In the genomic region with DNA sequence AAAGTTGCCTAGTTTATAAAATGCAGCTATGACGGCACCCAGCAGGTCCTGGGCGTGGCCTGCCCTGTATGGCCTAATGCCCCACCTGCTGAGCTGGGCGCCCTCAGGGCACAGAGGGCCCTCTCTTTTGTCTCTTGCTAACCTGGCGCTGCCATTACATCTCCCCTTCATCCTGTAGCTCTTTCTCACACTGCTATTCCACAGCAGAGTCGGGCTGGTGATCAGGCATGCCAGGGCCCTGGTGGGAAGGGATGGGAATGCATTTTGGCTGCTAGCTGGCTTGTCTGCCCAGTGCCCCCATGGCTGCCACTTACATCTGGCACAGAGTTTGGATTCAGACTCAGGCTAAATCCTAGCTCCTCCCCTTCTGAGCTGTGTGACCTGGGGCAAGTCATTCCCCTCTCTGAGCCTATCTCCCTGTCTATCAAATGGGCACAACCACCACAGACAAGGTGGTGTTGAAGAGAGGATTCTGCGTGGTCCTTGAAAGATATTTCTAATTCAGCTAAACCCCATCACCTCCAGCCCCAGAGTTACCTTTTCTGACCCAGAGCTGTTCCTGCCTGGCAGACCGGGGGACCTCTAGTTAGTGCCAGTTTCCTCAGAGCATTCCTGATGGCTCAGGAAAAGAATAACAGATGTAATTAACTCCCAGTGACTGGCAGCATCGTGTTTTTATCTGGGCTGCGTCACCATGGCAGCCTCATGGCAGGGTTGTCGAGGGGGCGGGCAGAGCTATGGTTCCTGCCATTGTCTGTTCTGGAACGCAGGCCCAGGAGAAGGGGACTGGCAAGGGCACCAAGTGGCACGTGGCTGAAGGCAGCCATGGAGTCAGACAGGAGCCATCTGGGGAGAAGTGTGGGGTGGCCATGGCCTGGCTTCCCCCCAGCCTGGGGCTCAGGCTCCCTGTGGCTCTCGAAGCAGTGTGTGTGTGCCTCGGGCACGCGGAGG, we compare ENCODE assay signal across 10 cellular contexts. TPM values are rescaled to one million over a fixed set of nuclear protein-coding genes. Genes with fewer than 3 reads are reported as not detected.
DNase-seq lines count a peak whose midpoint lies in the region; ATAC-seq and TF ChIP-seq lines count a peak whose summit lies in the region.
"Had no signal": no experiment of that assay in that cellular context is flagged by ENCODE, and none has a peak within 500 bp of the region (broad histone marks: within the 10 kb centered on the region; RNA-seq: fewer than 3 reads in every experiment).

No MANE protein-coding gene starts in this region.

- H4K20me1 ChIP-seq in OCI-LY1 (ENCODE audit: insufficient read depth, low read length) = no peaks in the 10 kb centered on the region

- DNase-seq in activated CD4-positive, alpha-beta memory T cell treated with anti-CD3 and anti-CD28 coated beads, Interleukin-2, amount 10 ng/mL, durations not matched to agents 7 days and 5 days = no peak
- DNase-seq in activated CD4-positive, alpha-beta memory T cell treated with anti-CD3 and anti-CD28 coated beads for 36 hours = no peak
- peak; percentile 66 for DNase-seq in endodermal cell
- DNase-seq in retinal pigment epithelial cell (ENCODE audit: low read depth) = no peak
- DNase-seq in sigmoid colon = no peak
- no peak for DNase-seq in OCI-M2 (lab: John Stamatoyannopoulos, UW; ENCODE audit: unreplicated experiment)
- DNase-seq: activated gamma-delta T cell treated with Interleukin-2 at 50 U/mL for 16 hours had no signal

- H3K9me3 ChIP-seq in OCI-LY1 (ENCODE audit: low read length) (no peaks in the 10 kb centered on the region), endodermal cell (ENCODE audit: control insufficient read depth, low read length) (no peaks in the 10 kb centered on the region), sigmoid colon (no peaks in the 10 kb centered on the region)

- H3K9ac ChIP-seq in OCI-LY1 (ENCODE audit: low read length) = no peak overlapping the region
- H3K9ac ChIP-seq in endodermal cell (ENCODE audit: extremely low read depth, low read length, poor library complexity, severe bottlenecking) = no peak overlapping the region

- no peak overlapping the region for H2AFZ ChIP-seq in OCI-LY1 (ENCODE audit: low read length)

- no peak overlapping the region for H3K27ac Mint-ChIP-seq in activated CD4-positive, alpha-beta memory T cell treated with anti-CD3 and anti-CD28 coated beads, Interleukin-2, amount 10 ng/mL, durations not matched to agents 7 days and 5 days
- H3K27ac Mint-ChIP-seq in activated CD4-positive, alpha-beta memory T cell treated with anti-CD3 and anti-CD28 coated beads for 36 hours = no peak overlapping the region
- no peak overlapping the region for H3K27ac Mint-ChIP-seq in endodermal cell

- peak overlapping the region; percentile 2 for H3K4me3 Mint-ChIP-seq in activated CD4-positive, alpha-beta memory T cell treated with anti-CD3 and anti-CD28 coated beads, Interleukin-2, amount 10 ng/mL, durations not matched to agents 7 days and 5 days
- H3K4me3 Mint-ChIP-seq in activated CD4-positive, alpha-beta memory T cell treated with anti-CD3 and anti-CD28 coated beads for 36 hours = no peak overlapping the region
- H3K4me3 Mint-ChIP-seq in endodermal cell = peak overlapping the region; percentile 55

- H3K4me3 ChIP-seq in OCI-LY1 (ENCODE audit: low read depth, low read length, poor library complexity, severe bottlenecking) = no peak overlapping the region
- no peak overlapping the region for H3K4me3 ChIP-seq in endodermal cell (ENCODE audit: low read length)
- no peak overlapping the region for H3K4me3 ChIP-seq in retinal pigment epithelial cell (ENCODE audit: low read length)
- no peak overlapping the region for H3K4me3 ChIP-seq in sigmoid colon

- WGBS in endodermal cell (ENCODE audit: insufficient coverage in 1 of 2, insufficient read length in 1 of 2), 2 experiments = 91% methylated on average over 7 to 17 of the region's 17 CpGs
- 79 to 87% methylated on average over 17 of the region's 17 CpGs for WGBS in sigmoid colon, 2 donors

- H3K9me3 Mint-ChIP-seq in activated CD4-positive, alpha-beta memory T cell treated with anti-CD3 and anti-CD28 coated beads, Interleukin-2, amount 10 ng/mL, durations not matched to agents 7 days and 5 days = no peaks in the 10 kb centered on the region
- H3K9me3 Mint-ChIP-seq in activated CD4-positive, alpha-beta memory T cell treated with anti-CD3 and anti-CD28 coated beads for 36 hours = no peaks in the 10 kb centered on the region
- H3K9me3 Mint-ChIP-seq in endodermal cell = no peaks in the 10 kb centered on the region

- peak overlapping the region; percentile 83; the same call in 1 of the 2 replicates for H3K4me2 ChIP-seq in OCI-LY1 (ENCODE audit: low read length)

- H3K27me3 ChIP-seq in OCI-LY1 (ENCODE audit: insufficient read depth, low read length) = no peaks in the 10 kb centered on the region
- H3K27me3 ChIP-seq in endodermal cell (ENCODE audit: control insufficient read depth, insufficient read depth, low read length, poor library complexity, severe bottlenecking) = peaks cover 12% of the 10 kb centered on the region
- peaks cover 0 to 51% (median 38%) of the 10 kb centered on the region in 3 donors for H3K27me3 ChIP-seq in sigmoid colon

- H3K27me3 Mint-ChIP-seq in activated CD4-positive, alpha-beta memory T cell treated with anti-CD3 and anti-CD28 coated beads, Interleukin-2, amount 10 ng/mL, durations not matched to agents 7 days and 5 days = peaks cover 24% of the 10 kb centered on the region
- no peaks in the 10 kb centered on the region for H3K27me3 Mint-ChIP-seq in activated CD4-positive, alpha-beta memory T cell treated with anti-CD3 and anti-CD28 coated beads for 36 hours
- peaks cover 52% of the 10 kb centered on the region for H3K27me3 Mint-ChIP-seq in endodermal cell (ENCODE audit: insufficient read depth)

- peaks cover 36% of the 10 kb centered on the region for H3K4me1 Mint-ChIP-seq in activated CD4-positive, alpha-beta memory T cell treated with anti-CD3 and anti-CD28 coated beads, Interleukin-2, amount 10 ng/mL, durations not matched to agents 7 days and 5 days
- H3K4me1 Mint-ChIP-seq in activated CD4-positive, alpha-beta memory T cell treated with anti-CD3 and anti-CD28 coated beads for 36 hours (ENCODE audit: low read depth) = peaks cover 20% of the 10 kb centered on the region
- H3K4me1 Mint-ChIP-seq in endodermal cell = peaks cover 8% of the 10 kb centered on the region

- intact Hi-C loops in activated CD4-positive, alpha-beta memory T cell treated with anti-CD3 and anti-CD28 coated beads for 36 hours (cut with micrococcal nuclease) = no loop called here
- intact Hi-C loops in sigmoid colon (cut with DNase I) = loop anchor here (5.0 kb wide), 1 partner anchor 141 kb away; a partner anchor contains a TSS

- H3K36me3 Mint-ChIP-seq in activated CD4-positive, alpha-beta memory T cell treated with anti-CD3 and anti-CD28 coated beads, Interleukin-2, amount 10 ng/mL, durations not matched to agents 7 days and 5 days (ENCODE audit: low read depth) = no peaks in the 10 kb centered on the region
- H3K36me3 Mint-ChIP-seq in activated CD4-positive, alpha-beta memory T cell treated with anti-CD3 and anti-CD28 coated beads for 36 hours = no peaks in the 10 kb centered on the region
- H3K36me3 Mint-ChIP-seq in endodermal cell (ENCODE audit: low read depth) = peaks cover 11% of the 10 kb centered on the region

- no peak for TF ChIP-seq POLR2A in sigmoid colon (IDR thresholded peaks at IDR 0.05)

- H3K9me2 ChIP-seq in OCI-LY1 (ENCODE audit: low read depth, low read length) = no peaks in the 10 kb centered on the region

- CTCF ChIA-PET in activated CD4-positive, alpha-beta memory T cell treated with anti-CD3 and anti-CD28 coated beads, Interleukin-2, amount 10 ng/mL, durations not matched to agents 7 days and 5 days (lab: Charles Lee) = interaction anchor here (0.6 to 17.6 kb wide), 13 partner anchors 9 to 144 kb away, joined by 3 to 467 read pairs (median 5); a partner anchor contains a TSS
- CTCF ChIA-PET in activated CD4-positive, alpha-beta memory T cell treated with anti-CD3 and anti-CD28 coated beads for 36 hours (lab: Charles Lee) = interaction anchor here (1.0 to 29.1 kb wide), 19 partner anchors 8 to 144 kb away, joined by 3 to 624 read pairs (median 9); a partner anchor contains a TSS

- H3K36me3 ChIP-seq in OCI-LY1 (ENCODE audit: insufficient read depth, low read length) = peaks cover 11% of the 10 kb centered on the region; the same call in 1 of the 2 replicates
- peaks cover 16% of the 10 kb centered on the region for H3K36me3 ChIP-seq in endodermal cell (ENCODE audit: control insufficient read depth, insufficient read depth, low read length)
- H3K36me3 ChIP-seq in sigmoid colon = peaks cover 0 to 2% (median 0%) of the 10 kb centered on the region in 4 donors

- H3K79me2 ChIP-seq in OCI-LY1 (ENCODE audit: insufficient read depth, low read length) = no peaks in the 10 kb centered on the region

- POLR2A ChIA-PET in activated CD4-positive, alpha-beta memory T cell treated with anti-CD3 and anti-CD28 coated beads, Interleukin-2, amount 10 ng/mL, durations not matched to agents 7 days and 5 days (lab: Charles Lee) = interaction anchor here (1.2 to 20.7 kb wide), 6 partner anchors 10 to 82 kb away, joined by 3 to 654 read pairs (median 82); a partner anchor contains a TSS
- POLR2A ChIA-PET in activated CD4-positive, alpha-beta memory T cell treated with anti-CD3 and anti-CD28 coated beads for 36 hours (lab: Charles Lee) = interaction anchor here (0.8 to 5.2 kb wide), 6 partner anchors 9 to 63 kb away, joined by 4 to 54 read pairs (median 14); a partner anchor contains a TSS

- H3K27ac ChIP-seq in OCI-LY1 (ENCODE audit: low read depth, low read length, poor library complexity, severe bottlenecking) = peak overlapping the region; percentile 21
- no peak overlapping the region for H3K27ac ChIP-seq in endodermal cell (ENCODE audit: low read depth, low read length)
- H3K27ac ChIP-seq in sigmoid colon = no peak overlapping the region

- no peak for ATAC-seq in GM21528 (IDR thresholded peaks at IDR 0.05; ENCODE audit: low FRiP score, unreplicated experiment)
- ATAC-seq: left colon had no signal

- TF ChIP-seq CTCF in OCI-LY1 (IDR thresholded peaks at IDR 0.05; ENCODE audit: low read length) (no peak), endodermal cell (conservative IDR thresholded peaks at IDR 0.05) (peak; percentile 42), retinal pigment epithelial cell (conservative IDR thresholded peaks at IDR 0.05; ENCODE audit: low read depth, low read length) (peak; percentile 7), sigmoid colon (IDR thresholded peaks at IDR 0.05) (no peak)

- TF ChIP-seq EP300 in sigmoid colon (IDR thresholded peaks at IDR 0.05) = no peak

- H3K4me1 ChIP-seq in OCI-LY1 (ENCODE audit: insufficient read depth, low read length, severe bottlenecking) (peaks cover 50% of the 10 kb centered on the region), endodermal cell (ENCODE audit: control insufficient read depth, insufficient read depth, low read length) (peaks cover 2% of the 10 kb centered on the region), sigmoid colon (peaks cover 0 to 47% (median 41%) of the 10 kb centered on the region in 4 donors)

- H3F3A ChIP-seq in OCI-LY1 (ENCODE audit: insufficient read depth, low read length) = no peaks in the 10 kb centered on the region

RNA-seq across cellular contexts. Expression of a gene that starts 6.3 kb away (rescaled TPM):
- 1 to 10 TPM; 4.9 to 5.8 TPM for total RNA-seq in activated CD4-positive, alpha-beta memory T cell treated with anti-CD3 and anti-CD28 coated beads, Interleukin-2, amount 10 ng/mL, durations not matched to agents 7 days and 5 days
- 10 to 100 TPM; 13.3 to 13.6 TPM for total RNA-seq in activated CD4-positive, alpha-beta memory T cell treated with anti-CD3 and anti-CD28 coated beads for 36 hours
- total RNA-seq in endodermal cell = 1 to 10 TPM; 4.7 to 8.0 TPM
- 8.2 TPM for polyA plus RNA-seq in endodermal cell (2013, experiment 1 of 2)
- 8.7 TPM for polyA plus RNA-seq in endodermal cell (2013, experiment 2 of 2)
- 1 to 10 TPM in 3 of 4 donors, under 1 TPM in 1; 0.82 to 2.5 (median 1.7) TPM for total RNA-seq in sigmoid colon
- 1 to 10 TPM in 1 of 3 donors, not detected in 2; 3.7 TPM for polyA plus RNA-seq in sigmoid colon

RNA-seq across cellular contexts. Expression of a gene that starts 20.5 kb away (rescaled TPM):
- 1 to 10 TPM; 4.9 to 5.0 TPM for total RNA-seq in activated CD4-positive, alpha-beta memory T cell treated with anti-CD3 and anti-CD28 coated beads, Interleukin-2, amount 10 ng/mL, durations not matched to agents 7 days and 5 days
- total RNA-seq in activated CD4-positive, alpha-beta memory T cell treated with anti-CD3 and anti-CD28 coated beads for 36 hours = 10 to 100 TPM; 12.1 to 15.9 TPM
- total RNA-seq in endodermal cell (100 to 1,000 TPM; 322 to 383 TPM), sigmoid colon (10 to 100 TPM; 54.8 to 100.0 (median 82.3) TPM)
- 285 TPM for polyA plus RNA-seq in endodermal cell (2013, experiment 1 of 2)
- polyA plus RNA-seq in endodermal cell (2013, experiment 2 of 2) = 272 TPM
- 10 to 100 TPM in 2 of 3 donors, 1 to 10 TPM in 1; 6.0 to 22.2 (median 16.9) TPM for polyA plus RNA-seq in sigmoid colon

RNA-seq across cellular contexts. Expression of a gene that starts 26.5 kb away (rescaled TPM):
- total RNA-seq in activated CD4-positive, alpha-beta memory T cell treated with anti-CD3 and anti-CD28 coated beads, Interleukin-2, amount 10 ng/mL, durations not matched to agents 7 days and 5 days = 100 to 1,000 TPM; 206 to 208 TPM
- total RNA-seq in activated CD4-positive, alpha-beta memory T cell treated with anti-CD3 and anti-CD28 coated beads for 36 hours = 100 to 1,000 TPM; 177 to 178 TPM
- total RNA-seq in endodermal cell (10 to 100 TPM; 51.6 to 66.8 TPM), sigmoid colon (10 to 100 TPM; 16.5 to 29.2 (median 21.3) TPM)
- 31.2 TPM for polyA plus RNA-seq in endodermal cell (2013, experiment 1 of 2)
- polyA plus RNA-seq in endodermal cell (2013, experiment 2 of 2) = 29.2 TPM
- 10 to 100 TPM; 18.7 to 47.9 (median 22.8) TPM for polyA plus RNA-seq in sigmoid colon

RNA-seq across cellular contexts. Expression of a gene that starts 43.6 kb away (rescaled TPM):
- 1 to 10 TPM; 1.5 to 1.6 TPM for total RNA-seq in activated CD4-positive, alpha-beta memory T cell treated with anti-CD3 and anti-CD28 coated beads, Interleukin-2, amount 10 ng/mL, durations not matched to agents 7 days and 5 days
- total RNA-seq in activated CD4-positive, alpha-beta memory T cell treated with anti-CD3 and anti-CD28 coated beads for 36 hours = 1 to 10 TPM; 5.1 to 5.9 TPM
- total RNA-seq in endodermal cell (1 to 10 TPM in 1 of 2 donors, under 1 TPM in 1; 0.95 to 2.9 TPM), sigmoid colon (under 1 TPM in 3 of 4 donors, not detected in 1; 0.36 to 0.83 (median 0.81) TPM)
- polyA plus RNA-seq in endodermal cell (2013, experiment 1 of 2) = 0.75 TPM
- 0.46 TPM for polyA plus RNA-seq in endodermal cell (2013, experiment 2 of 2)
- 10 to 100 TPM in 1 of 3 donors, 1 to 10 TPM in 2; 3.6 to 14.0 (median 8.1) TPM for polyA plus RNA-seq in sigmoid colon

RNA-seq across cellular contexts. Expression of a gene that starts 44.4 kb away (rescaled TPM):
- total RNA-seq in activated CD4-positive, alpha-beta memory T cell treated with anti-CD3 and anti-CD28 coated beads, Interleukin-2, amount 10 ng/mL, durations not matched to agents 7 days and 5 days = 10 to 100 TPM; 55.1 to 56.6 TPM
- 10 to 100 TPM; 50.2 to 56.6 TPM for total RNA-seq in activated CD4-positive, alpha-beta memory T cell treated with anti-CD3 and anti-CD28 coated beads for 36 hours
- total RNA-seq in endodermal cell (100 to 1,000 TPM; 196 to 241 TPM), sigmoid colon (100 to 1,000 TPM; 274 to 923 (median 482) TPM)
- polyA plus RNA-seq in endodermal cell (2013, experiment 1 of 2) = 307 TPM
- 281 TPM for polyA plus RNA-seq in endodermal cell (2013, experiment 2 of 2)
- 10 to 100 TPM in 2 of 3 donors, 1 to 10 TPM in 1; 7.2 to 58.5 (median 14.4) TPM for polyA plus RNA-seq in sigmoid colon

Comparison
In these comparisons a context has a peak if more than half of its experiments do, and no peak if none do; other contexts are left out.
1. CTCF ChIP-seq: peak in endodermal cell (single experiment) and retinal pigment epithelial cell (single experiment); none in OCI-LY1 (single experiment) and sigmoid colon (0 of 4).